23 cellular contexts compared by ENCODE assay signal in the genomic region with DNA sequence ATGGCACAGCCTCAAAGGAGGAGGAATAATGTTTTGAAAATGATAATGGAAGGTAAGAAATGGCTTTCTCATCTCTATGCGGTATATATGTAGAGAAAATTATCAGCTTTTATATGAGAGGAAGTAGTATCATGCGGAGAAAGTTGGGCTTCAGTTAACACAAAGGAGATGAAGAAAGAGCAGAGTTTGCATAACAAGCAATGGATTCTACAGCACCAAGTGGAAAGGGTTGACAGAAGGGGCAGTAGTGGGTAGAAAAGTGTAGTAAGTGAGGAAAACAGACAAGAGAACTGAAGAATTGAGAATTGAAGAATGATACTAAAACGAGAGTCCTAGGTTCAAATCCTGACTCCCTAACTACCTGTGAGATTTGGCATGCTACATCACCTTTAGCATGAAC.
"Had no signal": no experiment of that assay in that cellular context is flagged by ENCODE, and none has a peak within 500 bp of the region (broad histone marks: within the 10 kb centered on the region; RNA-seq: fewer than 3 reads in every experiment).

No MANE protein-coding gene starts in this region.

- H3K36me3 Mint-ChIP-seq: naive thymus-derived CD8-positive, alpha-beta T cell; stimulated activated effector memory CD8-positive, alpha-beta T cell treated with anti-CD3 and anti-CD28 coated beads, Interleukin-12 subunit alpha, Interleukin-12 subunit beta, amount 100 ng/mL, for 72 hours had no signal

- H3K4me3 ChIP-seq: colonic mucosa, esophagus squamous epithelium, ovary, psoas muscle, sigmoid colon, stomach, thyroid gland, vagina had no signal

- H3K27ac ChIP-seq: colonic mucosa, esophagus squamous epithelium, ovary, psoas muscle, sigmoid colon, stomach, thyroid gland, vagina had no signal

- H3K27me3 Mint-ChIP-seq: dendritic cell treated with granulocyte-macrophage colony-stimulating factor and Interleukin-4, amounts not matched to agents 40 ng/mL and 50 ng/mL, for 4 days; naive thymus-derived CD8-positive, alpha-beta T cell had no signal

- ATAC-seq: naive thymus-derived CD8-positive, alpha-beta T cell; psoas muscle; right cardiac atrium; stimulated activated effector memory CD8-positive, alpha-beta T cell treated with anti-CD3 and anti-CD28 coated beads, Interleukin-12 subunit alpha, Interleukin-12 subunit beta, amount 100 ng/mL, for 72 hours had no signal

- H3K4me3 Mint-ChIP-seq: dendritic cell treated with granulocyte-macrophage colony-stimulating factor and Interleukin-4, amounts not matched to agents 40 ng/mL and 50 ng/mL, for 4 days; naive thymus-derived CD8-positive, alpha-beta T cell; nephron progenitor cell; stimulated activated effector memory CD8-positive, alpha-beta T cell treated with anti-CD3 and anti-CD28 coated beads, Interleukin-12 subunit alpha, Interleukin-12 subunit beta, amount 100 ng/mL, for 72 hours had no signal

- H3K27me3 ChIP-seq: colonic mucosa, esophagus squamous epithelium, ovary, sigmoid colon, stomach, thyroid gland, vagina had no signal

- H3K4me1 ChIP-seq: colonic mucosa, esophagus squamous epithelium, psoas muscle, sigmoid colon, thyroid gland, vagina had no signal

- DNase-seq: colonic mucosa; effector CD8-positive, alpha-beta T cell; esophagus squamous epithelium; foreskin melanocyte; hypothalamus; mesenchymal stem cell; naive thymus-derived CD8-positive, alpha-beta T cell; nephron progenitor cell; nucleus accumbens; ovary; posterior cingulate gyrus; psoas muscle; right cardiac atrium; sigmoid colon; stimulated activated CD4-positive, alpha-beta T cell treated with anti-CD3 and anti-CD28 coated beads, Interleukin-2, amount 100 ng/mL, for 24 hours; stimulated activated CD4-positive, alpha-beta T cell treated with anti-CD3 and anti-CD28 coated beads, Interleukin-4, amount 100 ng/mL, for 24 hours; stimulated activated naive CD4-positive, alpha-beta T cell treated with Interleukin-2 at 50 U/mL for 16 hours; stomach; thyroid gland; trophoblast cell had no signal

- H3K36me3 ChIP-seq: colonic mucosa, esophagus squamous epithelium, ovary, sigmoid colon, stomach, thyroid gland, vagina had no signal

- H3K9me3 Mint-ChIP-seq: dendritic cell treated with granulocyte-macrophage colony-stimulating factor and Interleukin-4, amounts not matched to agents 40 ng/mL and 50 ng/mL, for 4 days; naive thymus-derived CD8-positive, alpha-beta T cell; nephron progenitor cell; stimulated activated effector memory CD8-positive, alpha-beta T cell treated with anti-CD3 and anti-CD28 coated beads, Interleukin-12 subunit alpha, Interleukin-12 subunit beta, amount 100 ng/mL, for 72 hours had no signal

- H3K4me1 Mint-ChIP-seq: nephron progenitor cell; stimulated activated effector memory CD8-positive, alpha-beta T cell treated with anti-CD3 and anti-CD28 coated beads, Interleukin-12 subunit alpha, Interleukin-12 subunit beta, amount 100 ng/mL, for 72 hours had no signal

- H3K27ac Mint-ChIP-seq: dendritic cell treated with granulocyte-macrophage colony-stimulating factor and Interleukin-4, amounts not matched to agents 40 ng/mL and 50 ng/mL, for 4 days; naive thymus-derived CD8-positive, alpha-beta T cell; nephron progenitor cell; stimulated activated effector memory CD8-positive, alpha-beta T cell treated with anti-CD3 and anti-CD28 coated beads, Interleukin-12 subunit alpha, Interleukin-12 subunit beta, amount 100 ng/mL, for 72 hours had no signal
